In the genomic region with DNA sequence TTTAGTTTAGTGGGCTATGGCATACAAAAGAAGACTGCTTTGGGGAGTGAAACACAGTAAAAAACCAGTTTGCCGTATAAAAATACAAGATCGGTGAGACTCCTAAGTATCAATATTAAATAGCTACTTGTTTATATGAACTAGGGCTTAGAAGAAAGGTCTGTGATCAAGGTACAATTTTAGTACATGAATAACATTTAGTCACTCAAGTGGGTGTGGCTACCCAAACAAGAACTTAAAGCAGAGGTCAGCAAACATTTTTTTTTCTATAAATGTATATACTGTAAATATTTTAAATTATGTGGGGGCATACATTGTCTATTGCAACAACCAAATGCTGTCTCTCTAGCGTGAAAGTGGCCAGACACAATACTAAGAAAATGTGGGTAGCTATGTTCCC, we compare ENCODE assay signal across 5 cellular contexts.
"Had no signal": no experiment of that assay in that cellular context is flagged by ENCODE, and none has a peak within 500 bp of the region (broad histone marks: within the 10 kb centered on the region; RNA-seq: fewer than 3 reads in every experiment).

No MANE protein-coding gene starts in this region.

- DNase-seq: IMR-90, KBM-7 had no signal

- ATAC-seq: HepG2, K562 had no signal

- H3K4me3 ChIP-seq: K562 had no signal

- H3K27ac ChIP-seq: HL-60 had no signal
